Comparison of ENCODE assay signal across 8 cellular contexts in genomic region chrX:69165116-69165651, GRCh38. TPM values are rescaled to one million over a fixed set of nuclear protein-coding genes. Genes with fewer than 3 reads are reported as not detected.
DNase-seq lines count a peak whose midpoint lies in the region; ATAC-seq and TF ChIP-seq lines count a peak whose summit lies in the region.

TSS of gene PJA1 (minus strand) at chrX:69165453. CDS start at chrX:69163073, 2,380 bp downstream.

- H3K4me1 Mint-ChIP-seq in activated CD8-positive, alpha-beta T cell treated with anti-CD3 and anti-CD28 coated beads, Interleukin-2, amount 10 ng/mL, durations not matched to agents 7 days and 5 days (ENCODE audit: low read depth), result peaks cover 31% of the 10 kb centered on the region

- peaks cover 0 to 5% of the 10 kb centered on the region in 2 donors for H3K9me3 ChIP-seq in lung (ENCODE audit: control insufficient read depth in 2 of 2, insufficient read depth in 1 of 2, low read length in 1 of 2)

- peak within 1 kb of the TSS; percentile 73 for H3K4me3 Mint-ChIP-seq in activated CD8-positive, alpha-beta T cell treated with anti-CD3 and anti-CD28 coated beads, Interleukin-2, amount 10 ng/mL, durations not matched to agents 7 days and 5 days

- CTCF ChIA-PET in activated CD8-positive, alpha-beta T cell treated with anti-CD3 and anti-CD28 coated beads, Interleukin-2, amount 10 ng/mL, durations not matched to agents 7 days and 5 days (lab: Charles Lee), result interaction anchor here (0.8 to 0.9 kb wide), 2 partner anchors 336 to 338 kb away, joined by 3 read pairs; partner anchors contain the start of gene EFNB1

- peaks cover 2% of the 10 kb centered on the region for H3K27me3 Mint-ChIP-seq in activated CD8-positive, alpha-beta T cell treated with anti-CD3 and anti-CD28 coated beads, Interleukin-2, amount 10 ng/mL, durations not matched to agents 7 days and 5 days (ENCODE audit: low read depth)

- peaks cover 15% of the 10 kb centered on the region for H3K36me3 Mint-ChIP-seq in activated CD8-positive, alpha-beta T cell treated with anti-CD3 and anti-CD28 coated beads, Interleukin-2, amount 10 ng/mL, durations not matched to agents 7 days and 5 days (ENCODE audit: low read depth)

- 0 to 33% methylated on average over 12 to 46 of the region's 46 CpGs for WGBS in lung, 2 donors

- DNase-seq in AML-193 (lab: John Stamatoyannopoulos, UW) (peak; percentile 6 to 7), NCI-H748 treated with DMSO at 0.1 percent for 48 hours (lab: John Stamatoyannopoulos, UW) (peak; percentile 62), lung (ENCODE audit: low spot score) (peak; percentile 57)
- DNase-seq in activated CD8-positive, alpha-beta T cell treated with anti-CD3 and anti-CD28 coated beads, Interleukin-2, amount 10 ng/mL, durations not matched to agents 7 days and 5 days, result peak; percentile 81
- peak; percentile 50 for DNase-seq in effector CD8-positive, alpha-beta T cell (lab: John Stamatoyannopoulos, UW)
- peak; percentile 20 to 64 (median 36) for DNase-seq in stimulated activated CD4-positive, alpha-beta T cell treated with anti-CD3 and anti-CD28 coated beads, TNF-alpha, amount 100 ng/mL, for 24 hours (ENCODE audit: low read depth in 3 of 3)

- ATAC-seq in GM19043 (IDR thresholded peaks at IDR 0.05; ENCODE audit: low read depth, unreplicated experiment) (peak; percentile 78), HG03354 (IDR thresholded peaks at IDR 0.05; ENCODE audit: poor library complexity, severe bottlenecking, unreplicated experiment) (peak; percentile 91), lung (ENCODE audit: insufficient read depth, low FRiP score) (peak; percentile 90)
- peak; percentile 85 for ATAC-seq in activated CD8-positive, alpha-beta T cell treated with anti-CD3 and anti-CD28 coated beads, Interleukin-2, amount 10 ng/mL, durations not matched to agents 7 days and 5 days

- H3K4me3 ChIP-seq in lung, result peak within 1 kb of the TSS; percentile 45

- TF ChIP-seq CTCF in lung (IDR thresholded peaks at IDR 0.05; ENCODE audit: control extremely low read depth, extremely low read depth), result no peak

- H3K9me3 Mint-ChIP-seq in activated CD8-positive, alpha-beta T cell treated with anti-CD3 and anti-CD28 coated beads, Interleukin-2, amount 10 ng/mL, durations not matched to agents 7 days and 5 days (ENCODE audit: insufficient read depth), result no peaks in the 10 kb centered on the region

- peak within 1 kb of the TSS; percentile 87 for H3K27ac Mint-ChIP-seq in activated CD8-positive, alpha-beta T cell treated with anti-CD3 and anti-CD28 coated beads, Interleukin-2, amount 10 ng/mL, durations not matched to agents 7 days and 5 days

- H3K27ac ChIP-seq in lung (ENCODE audit: low read depth in 1 of 2, low read length in 1 of 2), result peak within 1 kb of the TSS; percentile 78 to 86

- POLR2A ChIA-PET in activated CD8-positive, alpha-beta T cell treated with anti-CD3 and anti-CD28 coated beads, Interleukin-2, amount 10 ng/mL, durations not matched to agents 7 days and 5 days (lab: Charles Lee), result no interaction called here

- peaks cover 0 to 2% of the 10 kb centered on the region in 2 donors for H3K4me1 ChIP-seq in lung (ENCODE audit: control insufficient read depth in 2 of 2, insufficient read depth in 2 of 2, low read length in 2 of 2)

- peaks cover 0 to 4% of the 10 kb centered on the region in 2 donors for H3K36me3 ChIP-seq in lung (ENCODE audit: control insufficient read depth in 2 of 2, insufficient read depth in 2 of 2, low read length in 2 of 2)

- H3K27me3 ChIP-seq in lung (ENCODE audit: control insufficient read depth, insufficient read depth), result no peaks in the 10 kb centered on the region

RNA-seq across cellular contexts. Expression of gene PJA1, which starts in this region (rescaled TPM):
- total RNA-seq in activated CD8-positive, alpha-beta T cell treated with anti-CD3 and anti-CD28 coated beads, Interleukin-2, amount 10 ng/mL, durations not matched to agents 7 days and 5 days, result 10 to 100 TPM; 14.1 to 18.9 TPM
- 10 to 100 TPM; 18.3 to 28.3 TPM for total RNA-seq in lung
- 10 to 100 TPM in 1 of 2 donors, 1 to 10 TPM in 1; 4.5 to 12.1 TPM for polyA plus RNA-seq in lung

Comparison
In these comparisons a context has a peak if more than half of its experiments do, and no peak if none do; other contexts are left out.
1. Peak in every context shown above with its lines: DNase-seq, ATAC-seq, H3K4me3 ChIP-seq and H3K27ac ChIP-seq.
2. DNase-seq: peak in every context shown above with its lines; median percentile 81 in activated CD8-positive, alpha-beta T cell treated with anti-CD3 and anti-CD28 coated beads, Interleukin-2, amount 10 ng/mL, durations not matched to agents 7 days and 5 days; 62 in NCI-H748 treated with DMSO at 0.1 percent for 48 hours; 57 in lung; 50 in effector CD8-positive, alpha-beta T cell; 36 in stimulated activated CD4-positive, alpha-beta T cell treated with anti-CD3 and anti-CD28 coated beads, TNF-alpha, amount 100 ng/mL, for 24 hours; 6 in AML-193.